ENCODE assay signal across 8 cellular contexts in the genomic region with DNA sequence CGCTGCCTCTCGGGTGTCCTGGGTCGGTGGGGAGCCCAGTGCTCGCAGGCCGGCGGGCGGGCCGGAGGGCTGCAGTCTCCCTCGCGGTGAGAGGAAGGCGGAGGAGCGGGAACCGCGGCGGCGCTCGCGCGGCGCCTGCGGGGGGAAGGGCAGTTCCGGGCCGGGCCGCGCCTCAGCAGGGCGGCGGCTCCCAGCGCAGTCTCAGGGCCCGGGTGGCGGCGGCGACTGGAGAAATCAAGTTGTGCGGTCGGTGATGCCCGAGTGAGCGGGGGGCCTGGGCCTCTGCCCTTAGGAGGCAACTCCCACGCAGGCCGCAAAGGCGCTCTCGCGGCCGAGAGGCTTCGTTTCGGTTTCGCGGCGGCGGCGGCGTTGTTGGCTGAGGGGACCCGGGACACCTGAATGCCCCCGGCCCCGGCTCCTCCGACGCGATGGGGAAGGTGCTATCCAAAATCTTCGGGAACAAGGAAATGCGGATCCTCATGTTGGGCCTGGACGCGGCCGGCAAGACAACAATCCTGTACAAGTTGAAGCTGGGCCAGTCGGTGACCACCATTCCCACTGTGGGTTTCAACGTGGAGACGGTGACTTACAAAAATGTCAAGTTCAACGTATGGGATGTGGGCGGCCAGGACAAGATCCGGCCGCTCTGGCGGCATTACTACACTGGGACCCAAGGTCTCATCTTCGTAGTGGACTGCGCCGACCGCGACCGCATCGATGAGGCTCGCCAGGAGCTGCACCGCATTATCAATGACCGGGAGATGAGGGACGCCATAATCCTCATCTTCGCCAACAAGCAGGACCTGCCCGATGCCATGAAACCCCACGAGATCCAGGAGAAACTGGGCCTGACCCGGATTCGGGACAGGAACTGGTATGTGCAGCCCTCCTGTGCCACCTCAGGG. TPM values are rescaled to one million over a fixed set of nuclear protein-coding genes. Genes with fewer than 3 reads are reported as not detected.
DNase-seq lines count a peak whose midpoint lies in the region; ATAC-seq, FAIRE-seq and TF ChIP-seq lines count a peak whose summit lies in the region.

No MANE protein-coding gene starts in this region.

- peaks cover 0 to 16% of the 10 kb centered on the region in 2 donors for H3K36me3 ChIP-seq in psoas muscle (ENCODE audit: insufficient read depth in 1 of 2, low read depth in 1 of 2)
- no peaks in the 10 kb centered on the region for H3K36me3 ChIP-seq in aorta (ENCODE audit: control insufficient read depth in 1 of 2, insufficient read depth in 2 of 2, low read length in 1 of 2)

- POLR2A ChIA-PET in A549 (lab: Yijun Ruan, JAX), result interaction anchor here (0.5 to 2.3 kb wide), 10 partner anchors 19 to 169 kb away, joined by 3 to 16 read pairs (median 6); partner anchors contain the start of gene NEMF

- TF ChIP-seq EP300 in A549 (IDR thresholded peaks at IDR 0.05), result no peak

- H3K27me3 ChIP-seq in psoas muscle (ENCODE audit: insufficient read depth in 3 of 3, low read length in 2 of 3) (no peaks in the 10 kb centered on the region), aorta (ENCODE audit: control insufficient read depth in 1 of 2, insufficient read depth in 2 of 2, low read length in 1 of 2) (no peaks in the 10 kb centered on the region)

- CTCF ChIA-PET in A549 (lab: Yijun Ruan, JAX), result interaction anchor here (0.7 to 3.6 kb wide), 10 partner anchors 10 to 151 kb away, joined by 3 to 29 read pairs (median 4); no protein-coding TSS in a partner anchor

- peak overlapping the region; percentile 78 for H3K4me2 ChIP-seq in A549

- TF ChIP-seq CTCF in A549 (IDR thresholded peaks at IDR 0.05), result no peak
- TF ChIP-seq CTCF in psoas muscle (IDR thresholded peaks at IDR 0.05), result no peak

- DNase-seq in A549 (ENCODE audit: low read depth in 1 of 2, low spot score in 1 of 2) (peak; percentile 21 to 53), RKO (ENCODE audit: low spot score) (peak; percentile 68), cardiac septum (ENCODE audit: low spot score) (peak; percentile 83), psoas muscle (peak; percentile 67 to 80), aorta (peak; percentile 81 to 87)
- DNase-seq in activated naive CD4-positive, alpha-beta T cell treated with Interleukin-2 at 50 U/mL for 16 hours, result peak; percentile 85

- H3K4me1 ChIP-seq in A549, result peaks cover 29% of the 10 kb centered on the region
- peaks cover 43% of the 10 kb centered on the region for H3K4me1 ChIP-seq in psoas muscle
- no peaks in the 10 kb centered on the region for H3K4me1 ChIP-seq in aorta (ENCODE audit: control insufficient read depth in 1 of 2, insufficient read depth in 2 of 2, low read length in 2 of 2)

- H3K9me3 ChIP-seq in A549 (no peaks in the 10 kb centered on the region), psoas muscle (no peaks in the 10 kb centered on the region), aorta (ENCODE audit: control insufficient read depth, low read length) (no peaks in the 10 kb centered on the region)

- no peak for TF ChIP-seq RAD21 in A549 (conservative IDR thresholded peaks at IDR 0.05 in 1 of 2, IDR thresholded peaks at IDR 0.05 in 1 of 2)

- no peak for FAIRE-seq in A549 (lab: Jason Lieb, UNC)

- TF ChIP-seq POLR2A in A549 (IDR thresholded peaks at IDR 0.05; ENCODE audit: low read length), result no peak

- intact Hi-C loops in cardiac septum (cut with DNase I) (loop anchor here (1.0 to 5.0 kb wide), 3 partner anchors 77 to 214 kb away; no protein-coding TSS in a partner anchor), psoas muscle (cut with DNase I) (loop anchor here (2.0 kb wide), 3 partner anchors 25 to 109 kb away; no protein-coding TSS in a partner anchor), aorta (cut with DNase I) (loop anchor here (5.0 to 10.0 kb wide), 2 partner anchors 109 to 111 kb away; no protein-coding TSS in a partner anchor)

- peak overlapping the region; percentile 67 for H3K4me3 ChIP-seq in A549
- H3K4me3 ChIP-seq in psoas muscle, result peak overlapping the region; percentile 90
- H3K4me3 ChIP-seq in aorta (ENCODE audit: low read length in 2 of 2), result peak overlapping the region; percentile 87 to 89

- H3K27ac ChIP-seq in A549, result peak overlapping the region; percentile 96 to 98
- peak overlapping the region; percentile 99 for H3K27ac ChIP-seq in psoas muscle
- peak overlapping the region; percentile 67 to 98 for H3K27ac ChIP-seq in aorta (ENCODE audit: low read depth in 1 of 2, low read length in 2 of 2)

- ATAC-seq in A549 (peak; percentile 55 to 67), GM18519 (IDR thresholded peaks at IDR 0.05; ENCODE audit: low FRiP score, unreplicated experiment) (peak; percentile 18), HG03064 (IDR thresholded peaks at IDR 0.05; ENCODE audit: low read depth, unreplicated experiment) (peak; percentile 35), psoas muscle (peak; percentile 63 to 72 (median 68)), aorta (ENCODE audit: low FRiP score) (peak; percentile 84)

- under 1% methylated on average over 61 of the region's 85 CpGs for WGBS in A549 (ENCODE audit: missing lambda C conversion rate)
- 0 to 1% (median 1%) methylated on average over 69 to 85 of the region's 85 CpGs for WGBS in psoas muscle, 3 donors
- WGBS in aorta, 2 donors, result 0 to 1% methylated on average over 77 to 85 of the region's 85 CpGs

TF ChIP-seq in A549, 52 proteins besides CTCF, POLR2A, EP300 and RAD21:
- no peak for TF ChIP-seq ZFP36 (IDR thresholded peaks at IDR 0.05; ENCODE audit: borderline replicate concordance, partially characterized antibody)
- no peak for TF ChIP-seq HOXB5 (CRISPR knock-in tag; IDR thresholded peaks at IDR 0.05)
- TF ChIP-seq JUN (IDR thresholded peaks at IDR 0.05), result peak in 1 of 2 experiments; percentile 43; a peak in 1 of 5 replicates
- no peak for TF ChIP-seq ZNF302 (CRISPR knock-in tag; IDR thresholded peaks at IDR 0.05)
- 0 out of 2 replicates have a peak, but pooled peaks have one; percentile 21 for TF ChIP-seq MAX (IDR thresholded peaks at IDR 0.05)
- TF ChIP-seq PHF8 (IDR thresholded peaks at IDR 0.05; ENCODE audit: borderline replicate concordance, low read depth), result peak; percentile 66
- no peak for TF ChIP-seq RNF2 (IDR thresholded peaks at IDR 0.05; ENCODE audit: borderline replicate concordance, low read depth)
- TF ChIP-seq, protein P1, sequence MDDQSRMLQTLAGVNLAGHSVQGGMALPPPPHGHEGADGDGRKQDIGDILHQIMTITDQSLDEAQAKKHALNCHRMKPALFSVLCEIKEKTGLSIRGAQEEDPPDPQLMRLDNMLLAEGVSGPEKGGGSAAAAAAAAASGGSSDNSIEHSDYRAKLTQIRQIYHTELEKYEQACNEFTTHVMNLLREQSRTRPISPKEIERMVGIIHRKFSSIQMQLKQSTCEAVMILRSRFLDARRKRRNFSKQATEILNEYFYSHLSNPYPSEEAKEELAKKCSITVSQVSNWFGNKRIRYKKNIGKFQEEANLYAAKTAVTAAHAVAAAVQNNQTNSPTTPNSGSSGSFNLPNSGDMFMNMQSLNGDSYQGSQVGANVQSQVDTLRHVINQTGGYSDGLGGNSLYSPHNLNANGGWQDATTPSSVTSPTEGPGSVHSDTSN (IDR thresholded peaks at IDR 0.05), result no peak
- TF ChIP-seq RCOR1 (IDR thresholded peaks at IDR 0.05; ENCODE audit: low read depth, low read length), result no peak
- TF ChIP-seq FOXS1 (CRISPR knock-in tag; IDR thresholded peaks at IDR 0.05), result no peak

RNA-seq across cellular contexts. Expression of gene ARF6, which starts 0.7 kb away (rescaled TPM):
- polyA plus RNA-seq in A549 (2011; rRNA removed) (29.8 and 33.3 TPM in 2 replicates), A549 (2017; fragmentation: RNase III; extraction: RNeasy Plus Mini Kit Qiagen cat#74134 plus additional on column Dnase treatment) (47.7 to 54.8 TPM (median 51.0 TPM) in 3 replicates), psoas muscle (10 to 100 TPM; 19.8 to 43.1 (median 26.9) TPM), aorta (10 to 100 TPM; 26.8 to 45.5 TPM)
- polyA plus RNA-seq in A549 (2012; cell fraction: cytosol; rRNA removed), result 39.6 and 44.8 TPM in 2 replicates
- polyA plus RNA-seq in A549 (2012; cell fraction: nucleus; rRNA removed), result 25.8 and 26.2 TPM in 2 replicates
- polyA minus RNA-seq in A549 (2011; rRNA and poly(A)+ RNA removed), result 23.4 and 24.2 TPM in 2 replicates
- total RNA-seq in cardiac septum (33.2 TPM), psoas muscle (10 to 100 TPM; 19.0 to 37.4 (median 30.6) TPM), aorta (10 to 100 TPM; 56.3 to 64.0 TPM)

RNA-seq across cellular contexts. Expression of gene NEMF, which starts 41.0 kb away (rescaled TPM):
- 58.8 and 59.6 TPM in 2 replicates for polyA plus RNA-seq in A549 (2011; rRNA removed)
- 8.0 and 12.1 TPM in 2 replicates for polyA plus RNA-seq in A549 (2012; cell fraction: cytosol; rRNA removed)
- polyA plus RNA-seq in A549 (2012; cell fraction: nucleus; rRNA removed), result 10.0 and 13.7 TPM in 2 replicates
- polyA plus RNA-seq in A549 (2017; fragmentation: RNase III; extraction: RNeasy Plus Mini Kit Qiagen cat#74134 plus additional on column Dnase treatment), result 57.0 to 60.3 TPM (median 58.3 TPM) in 3 replicates
- polyA minus RNA-seq in A549 (2011; rRNA and poly(A)+ RNA removed), result 64.6 and 73.3 TPM in 2 replicates
- 54.0 TPM for total RNA-seq in cardiac septum
- 10 to 100 TPM; 52.8 to 68.3 (median 57.0) TPM for total RNA-seq in psoas muscle
- polyA plus RNA-seq in psoas muscle, result 10 to 100 TPM; 20.5 to 51.7 (median 20.9) TPM
- total RNA-seq in aorta, result 10 to 100 TPM; 70.7 to 75.8 TPM
- polyA plus RNA-seq in aorta, result 10 to 100 TPM; 27.2 to 34.6 TPM

Comparison
In these comparisons a context has a peak if more than half of its experiments do, and no peak if none do; other contexts are left out.
1. Peak in every context shown above with its lines: DNase-seq, ATAC-seq, H3K4me3 ChIP-seq and H3K27ac ChIP-seq.
2. ATAC-seq: peak in every context shown above with its lines; median percentile 84 in aorta; 68 in psoas muscle; 61 in A549; 35 in HG03064; 18 in GM18519.